In genomic region chr5:36596756-36597155, GRCh38 we compare ENCODE assay signal across 27 cellular contexts. TPM values are rescaled to one million over a fixed set of nuclear protein-coding genes. Genes with fewer than 3 reads are reported as not detected.
"Had no signal": no experiment of that assay in that cellular context is flagged by ENCODE, and none has a peak within 500 bp of the region (broad histone marks: within the 10 kb centered on the region; RNA-seq: fewer than 3 reads in every experiment).

No MANE protein-coding gene starts in this region.

- DNase-seq: cerebellar nuclear complex; cortex of kidney; effector memory CD8-positive, alpha-beta T cell; foreskin fibroblast; gastrocnemius medialis; head of caudate nucleus; mesenchymal stem cell; naive thymus-derived CD8-positive, alpha-beta T cell; nephron progenitor cell; nucleus accumbens; stimulated activated CD4-positive, alpha-beta T cell treated with anti-CD3 and anti-CD28 coated beads, Interleukin-12 subunit alpha, Interleukin-12 subunit beta, amount 100 ng/mL, for 4 hours; stimulated activated CD4-positive, alpha-beta T cell treated with anti-CD3 and anti-CD28 coated beads, Interleukin-1b, Interleukin-23, amount 100 ng/mL, for 48 hours; stimulated activated CD4-positive, alpha-beta T cell treated with anti-CD3 and anti-CD28 coated beads, Interleukin-4, amount 100 ng/mL, for 1 hour; stimulated activated CD8-positive, alpha-beta memory T cell treated with anti-CD3 and anti-CD28 coated beads, Interleukin-4, amount 100 ng/mL, for 48 hours; stimulated activated naive CD4-positive, alpha-beta T cell; stimulated activated naive CD8-positive, alpha-beta T cell treated with anti-CD3 and anti-CD28 coated beads, Interleukin-15, amount 100 ng/mL, for 72 hours; transverse colon had no signal

- H3K9me3 ChIP-seq: gastrocnemius medialis, prostate gland, right atrium auricular region, suprapubic skin, transverse colon had no signal

- H3K4me3 ChIP-seq: gastrocnemius medialis, prostate gland, right atrium auricular region, smooth muscle cell, suprapubic skin, transverse colon had no signal

- ATAC-seq: effector memory CD8-positive, alpha-beta T cell; esophagus mucosa; gastrocnemius medialis; naive thymus-derived CD8-positive, alpha-beta T cell; sciatic nerve; stimulated activated naive CD8-positive, alpha-beta T cell treated with anti-CD3 and anti-CD28 coated beads, Interleukin-15, amount 100 ng/mL, for 72 hours had no signal

- H3K9me3 Mint-ChIP-seq: stimulated activated naive CD8-positive, alpha-beta T cell treated with anti-CD3 and anti-CD28 coated beads, Interleukin-15, amount 100 ng/mL, for 72 hours had no signal

- H3K27me3 Mint-ChIP-seq: stimulated activated naive CD8-positive, alpha-beta T cell treated with anti-CD3 and anti-CD28 coated beads, Interleukin-15, amount 100 ng/mL, for 72 hours had no signal

- H3K36me3 Mint-ChIP-seq: naive thymus-derived CD8-positive, alpha-beta T cell had no signal

- H3K27me3 ChIP-seq: gastrocnemius medialis, right atrium auricular region, suprapubic skin, transverse colon had no signal

- H3K36me3 ChIP-seq: gastrocnemius medialis, prostate gland, right atrium auricular region, suprapubic skin, transverse colon had no signal

- H3K27ac ChIP-seq: epithelial cell of prostate, gastrocnemius medialis, prostate gland, right atrium auricular region, suprapubic skin, transverse colon had no signal

- H3K4me1 Mint-ChIP-seq: stimulated activated naive CD8-positive, alpha-beta T cell treated with anti-CD3 and anti-CD28 coated beads, Interleukin-15, amount 100 ng/mL, for 72 hours had no signal

- H3K4me3 Mint-ChIP-seq: effector memory CD8-positive, alpha-beta T cell; naive thymus-derived CD8-positive, alpha-beta T cell; nephron progenitor cell; stimulated activated naive CD8-positive, alpha-beta T cell treated with anti-CD3 and anti-CD28 coated beads, Interleukin-15, amount 100 ng/mL, for 72 hours had no signal

- H3K4me2 ChIP-seq: smooth muscle cell had no signal

- H3K27ac Mint-ChIP-seq: naive thymus-derived CD8-positive, alpha-beta T cell; nephron progenitor cell; stimulated activated naive CD8-positive, alpha-beta T cell treated with anti-CD3 and anti-CD28 coated beads, Interleukin-15, amount 100 ng/mL, for 72 hours had no signal

- H3K4me1 ChIP-seq: gastrocnemius medialis, prostate gland, right atrium auricular region, suprapubic skin, transverse colon had no signal

RNA-seq across cellular contexts. Expression of gene SLC1A3, which starts 9.7 kb away (rescaled TPM):
- total RNA-seq: dermis microvascular lymphatic vessel endothelial cell; glomerular endothelial cell; lung microvascular endothelial cell; naive thymus-derived CD8-positive, alpha-beta T cell had no signal
- polyA plus RNA-seq: naive thymus-derived CD8-positive, alpha-beta T cell had no signal
